ENCODE assay signal across 8 cellular contexts in genomic region chr16:4298761-4299522, GRCh38. TPM values are rescaled to one million over a fixed set of nuclear protein-coding genes. Genes with fewer than 3 reads are reported as not detected.
DNase-seq lines count a peak whose midpoint lies in the region; ATAC-seq, FAIRE-seq and TF ChIP-seq lines count a peak whose summit lies in the region.

No MANE protein-coding gene starts in this region.

- H3K4me3 ChIP-seq in brain microvascular endothelial cell (ENCODE audit: low read depth, low read length) (no peak overlapping the region), kidney (ENCODE audit: low read length in 2 of 2) (no peak overlapping the region), tibial artery (peak overlapping the region in 1 of 2 donors; percentile 10)

- intact Hi-C loops in kidney (cut with DNase I): no loop called here
- intact Hi-C loops in tibial artery (cut with DNase I; ENCODE audit: low total_unique reads): no loop called here

- H3K36me3 ChIP-seq in brain microvascular endothelial cell (replicated peaks): no peaks in the 10 kb centered on the region
- H3K36me3 ChIP-seq in kidney (ENCODE audit: control insufficient read depth in 1 of 2, insufficient read depth in 2 of 2, low read length in 2 of 2): no peaks in the 10 kb centered on the region
- H3K36me3 ChIP-seq in tibial artery: no peaks in the 10 kb centered on the region

- H3K4me1 ChIP-seq in kidney (ENCODE audit: control insufficient read depth in 1 of 2, insufficient read depth in 1 of 2, low read depth in 1 of 2, low read length in 2 of 2) (peaks cover 3 to 10% of the 10 kb centered on the region in 2 donors), tibial artery (peaks cover 4 to 25% (median 19%) of the 10 kb centered on the region in 4 donors)

- DNase-seq in HT1080 (ENCODE audit: low read depth) (peak; percentile 96), brain microvascular endothelial cell (peak; percentile 83), kidney (peak; percentile 95), tibial artery (peak in 1 of 2 donors; percentile 84), cerebellar cortex (ENCODE audit: low spot score) (no peak), COLO668 (lab: John Stamatoyannopoulos, UW; ENCODE audit: unreplicated experiment) (no peak)
- no peak for DNase-seq in effector CD8-positive, alpha-beta T cell (lab: John Stamatoyannopoulos, UW)

- H3K27me3 ChIP-seq in brain microvascular endothelial cell (replicated peaks) (no peaks in the 10 kb centered on the region), tibial artery (no peaks in the 10 kb centered on the region)

- TF ChIP-seq CTCF in brain microvascular endothelial cell (IDR thresholded peaks at IDR 0.05; ENCODE audit: low read depth, low read length, missing control alignments): no peak
- TF ChIP-seq CTCF in kidney (IDR thresholded peaks at IDR 0.05; ENCODE audit: borderline replicate concordance, extremely low read depth, insufficient read depth): no peak
- TF ChIP-seq CTCF in tibial artery (IDR thresholded peaks at IDR 0.05): no peak

- H3K27ac ChIP-seq in brain microvascular endothelial cell (peak overlapping the region; percentile 56), kidney (ENCODE audit: low read depth in 2 of 2, low read length in 2 of 2) (peak overlapping the region; percentile 69 to 77), tibial artery (peak overlapping the region; percentile 69 to 75)

- H3K9ac ChIP-seq in kidney (ENCODE audit: low read length in 2 of 2): peak overlapping the region in 1 of 2 donors; percentile 46

- H3K9me3 ChIP-seq in kidney (ENCODE audit: control insufficient read depth in 1 of 2, low read length in 2 of 2): no peaks in the 10 kb centered on the region
- H3K9me3 ChIP-seq in tibial artery: no peaks in the 10 kb centered on the region

- no peak for ATAC-seq in GM21526 (IDR thresholded peaks at IDR 0.05; ENCODE audit: low FRiP score, unreplicated experiment)

- FAIRE-seq in kidney (lab: Jason Lieb, UNC): no peak

- in situ Hi-C loops in brain microvascular endothelial cell (cut with HindIII; ENCODE audit: low pct_ligation_motif_present, low sequenced_read_pairs): no loop called here

RNA-seq across cellular contexts. Expression of gene GLIS2, which starts 16.9 kb away (rescaled TPM):
- total RNA-seq in HT1080 (2014; rRNA removed; shearing (Covaris generic)): 0.84 and 2.8 TPM in 2 replicates
- polyA plus RNA-seq in HT1080 (2015; cell fraction: cytosol; rRNA removed): 8.6 and 9.5 TPM in 2 replicates
- 6.5 and 7.0 TPM in 2 replicates for polyA plus RNA-seq in HT1080 (2015; cell fraction: nucleus; rRNA removed)
- total RNA-seq in kidney: 68.7 TPM
- polyA plus RNA-seq in kidney (ENCODE audit: insufficient read depth, low read depth, low replicate concordance): 35.6 TPM

RNA-seq across cellular contexts. Expression of gene TFAP4, which starts 26.1 kb away (rescaled TPM):
- total RNA-seq in HT1080 (2014; rRNA removed; shearing (Covaris generic)): 25.3 and 35.3 TPM in 2 replicates
- 20.2 and 22.7 TPM in 2 replicates for polyA plus RNA-seq in HT1080 (2015; cell fraction: cytosol; rRNA removed)
- 25.4 and 27.0 TPM in 2 replicates for polyA plus RNA-seq in HT1080 (2015; cell fraction: nucleus; rRNA removed)
- 11.9 TPM for total RNA-seq in kidney
- 3.2 TPM for polyA plus RNA-seq in kidney (ENCODE audit: insufficient read depth, low read depth, low replicate concordance)

RNA-seq across cellular contexts. Expression of gene PAM16, which starts 52.2 kb away (rescaled TPM):
- total RNA-seq in HT1080 (2014; rRNA removed; shearing (Covaris generic)): 77.8 and 107 TPM in 2 replicates
- 57.7 and 71.4 TPM in 2 replicates for polyA plus RNA-seq in HT1080 (2015; cell fraction: cytosol; rRNA removed)
- polyA plus RNA-seq in HT1080 (2015; cell fraction: nucleus; rRNA removed): 21.2 and 31.8 TPM in 2 replicates
- 29.4 TPM for total RNA-seq in kidney
- 61.1 TPM for polyA plus RNA-seq in kidney (ENCODE audit: insufficient read depth, low read depth, low replicate concordance)

RNA-seq across cellular contexts. Expression of gene SRL, which starts 57.1 kb away (rescaled TPM):
- not detected in 2 replicates for total RNA-seq in HT1080 (2014; rRNA removed; shearing (Covaris generic))
- polyA plus RNA-seq in HT1080 (2015; cell fraction: cytosol; rRNA removed): not detected in 2 replicates
- polyA plus RNA-seq in HT1080 (2015; cell fraction: nucleus; rRNA removed): not detected in 2 replicates
- 3.3 TPM for total RNA-seq in kidney
- 2.6 TPM for polyA plus RNA-seq in kidney (ENCODE audit: insufficient read depth, low read depth, low replicate concordance)

Comparison
In these comparisons a context has a peak if more than half of its experiments do, and no peak if none do; other contexts are left out.
1. DNase-seq: peak in HT1080 (single experiment), brain microvascular endothelial cell (single experiment) and kidney (single experiment); none in cerebellar cortex (single experiment), COLO668 (single experiment) and effector CD8-positive, alpha-beta T cell (single experiment).
2. RNA of gene GLIS2, which starts 16.9 kb away (total RNA-seq): 68.7 TPM in kidney (single experiment); 0.84 to 2.8 TPM in HT1080; every median in the first group is over 10 times any median in the second.
3. Peak in every context shown above with its lines, with median percentiles within 50 percentile points of each other: H3K27ac ChIP-seq.